8 cellular contexts compared by ENCODE assay signal in the genomic region with DNA sequence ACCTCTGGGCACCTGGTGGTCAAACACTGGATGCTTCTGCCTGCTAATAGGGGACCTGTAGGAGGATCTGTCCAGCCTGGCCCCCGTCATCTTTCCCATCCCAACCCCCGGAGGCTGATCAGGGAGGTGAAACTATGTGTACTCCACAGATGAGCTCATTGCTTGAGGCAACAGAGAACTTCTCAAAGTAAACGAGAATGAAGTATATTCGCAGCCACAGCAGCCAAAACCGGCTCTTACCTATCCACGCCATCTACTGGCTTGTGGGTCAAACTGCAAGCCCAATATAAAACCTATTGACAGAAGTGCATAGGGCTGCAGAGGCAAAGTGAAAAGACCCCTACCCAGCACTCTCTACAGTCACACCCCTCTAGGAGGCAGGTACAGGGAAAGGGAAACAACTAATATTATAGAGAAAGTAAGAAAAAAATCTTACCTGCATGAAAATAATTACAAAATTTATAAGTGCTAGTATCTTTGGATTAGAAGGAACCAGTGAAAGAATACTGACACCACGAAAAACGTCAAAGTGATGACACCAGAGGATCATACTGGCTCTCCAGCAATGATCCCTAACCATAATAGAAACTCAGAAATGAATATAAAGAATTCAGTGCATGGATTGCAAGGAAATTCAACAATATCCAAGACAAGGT.
DNase-seq lines count a peak whose midpoint lies in the region; ATAC-seq, FAIRE-seq and TF ChIP-seq lines count a peak whose summit lies in the region.

No MANE protein-coding gene starts in this region.

- H3K36me3 ChIP-seq in transverse colon = no peaks in the 10 kb centered on the region

- no peaks in the 10 kb centered on the region for H3K9me3 ChIP-seq in transverse colon

- H3K27ac ChIP-seq in transverse colon = no peak overlapping the region

- H3K4me1 ChIP-seq in transverse colon = no peaks in the 10 kb centered on the region

- no peaks in the 10 kb centered on the region for H3K36me3 Mint-ChIP-seq in activated B cell treated with CpG ODN at 0.5 μM for 24 hours (ENCODE audit: low read depth)

- intact Hi-C loops in activated B cell treated with CpG ODN at 0.5 μM for 24 hours (cut with micrococcal nuclease) (no loop called here), transverse colon (cut with DNase I; ENCODE audit: low total_unique reads) (no loop called here)

- in situ Hi-C loops in transverse colon (cut with MboI; ENCODE audit: low pct_ligation_motif_present in 1 of 4, low pct_unique_long_range_greater_than_20kb in 1 of 4, low sequenced_read_pairs in 3 of 4) = no loop called here

- DNase-seq in D721Med (ENCODE audit: insufficient read length, low spot score) = no peak
- no peak for DNase-seq in GM19239 (ENCODE audit: insufficient read length, low spot score)
- peak; percentile 65 to 78 for DNase-seq in NCI-H2081 (lab: John Stamatoyannopoulos, UW)
- no peak for DNase-seq in activated B cell treated with CpG ODN at 0.5 μM for 24 hours
- peak; percentile 56 for DNase-seq in iPS-NIHi7 (ENCODE audit: extremely low spot score)
- no peak for DNase-seq in transverse colon
- no peak for DNase-seq in AG08396 (ENCODE audit: low spot score)

- TF ChIP-seq EP300 in transverse colon (IDR thresholded peaks at IDR 0.05; ENCODE audit: low read depth) = no peak

- POLR2A ChIA-PET in activated B cell treated with CpG ODN at 0.5 μM for 24 hours (lab: Charles Lee) = no interaction called here

- H3K27ac Mint-ChIP-seq in activated B cell treated with CpG ODN at 0.5 μM for 24 hours = no peak overlapping the region

- no peak overlapping the region for H3K4me3 ChIP-seq in transverse colon

- no peaks in the 10 kb centered on the region for H3K27me3 Mint-ChIP-seq in activated B cell treated with CpG ODN at 0.5 μM for 24 hours

- FAIRE-seq in D721Med (lab: Jason Lieb, UNC) (no peak), GM19239 (lab: Jason Lieb, UNC) (peak; percentile 4)

- TF ChIP-seq POLR2A in transverse colon (IDR thresholded peaks at IDR 0.05) = no peak

- CTCF ChIA-PET in activated B cell treated with CpG ODN at 0.5 μM for 24 hours (lab: Charles Lee) = no interaction called here

- H3K9me3 Mint-ChIP-seq in activated B cell treated with CpG ODN at 0.5 μM for 24 hours = peaks cover 7% of the 10 kb centered on the region

- no peaks in the 10 kb centered on the region for H3K4me1 Mint-ChIP-seq in activated B cell treated with CpG ODN at 0.5 μM for 24 hours

- H3K4me3 Mint-ChIP-seq in activated B cell treated with CpG ODN at 0.5 μM for 24 hours = no peak overlapping the region

- 0 to 16% methylated on average over 4 to 8 of the region's 8 CpGs for WGBS in transverse colon (ENCODE audit: low coverage in 1 of 2), 2 donors

- H3K27me3 ChIP-seq in transverse colon = no peaks in the 10 kb centered on the region

- ATAC-seq in HG03097 (IDR thresholded peaks at IDR 0.05; ENCODE audit: low FRiP score, unreplicated experiment) = peak; percentile 90
- peak; percentile 31 for ATAC-seq in activated B cell treated with CpG ODN at 0.5 μM for 24 hours (ENCODE audit: low read depth)

- TF ChIP-seq CTCF in D721Med (IDR thresholded peaks at IDR 0.05; ENCODE audit: insufficient read depth, missing control alignments) (peak; percentile 81), activated B cell treated with CpG ODN at 0.5 μM for 24 hours (IDR thresholded peaks at IDR 0.05) (no peak), transverse colon (IDR thresholded peaks at IDR 0.05) (peak in 4 of 5 experiments; percentile 40 to 62 (median 50))

Comparison
In these comparisons a context has a peak if more than half of its experiments do, and no peak if none do; other contexts are left out.
1. DNase-seq: peak in NCI-H2081 (2 of 2) and iPS-NIHi7 (single experiment); none in D721Med (single experiment), GM19239 (single experiment), activated B cell treated with CpG ODN at 0.5 μM for 24 hours (single experiment), transverse colon (single experiment) and AG08396 (single experiment).